14 cellular contexts compared by ENCODE assay signal in genomic region chr4:8131210-8131609, GRCh38.
"Had no signal": no experiment of that assay in that cellular context is flagged by ENCODE, and none has a peak within 500 bp of the region (broad histone marks: within the 10 kb centered on the region; RNA-seq: fewer than 3 reads in every experiment).

No MANE protein-coding gene starts in this region.

- DNase-seq: activated B cell treated with CpG ODN at 0.5 μM for 24 hours; activated CD4-positive, alpha-beta memory T cell treated with anti-CD3 and anti-CD28 coated beads for 36 hours; activated CD4-positive, alpha-beta T cell treated with anti-CD3 and anti-CD28 coated beads for 4 hours; activated CD8-positive, alpha-beta memory T cell treated with anti-CD3 and anti-CD28 coated beads, Interleukin-2, amount 10 ng/mL, durations not matched to agents 7 days and 5 days; effector memory CD8-positive, alpha-beta T cell; foreskin fibroblast; kidney; sigmoid colon; stimulated activated naive B cell treated with anti-CD40 and anti-IgM and Interleukin-4, amounts not matched to agents 10 μg/mL and 1 μg/mL and 100 μg/mL, for 72 hours; upper lobe of right lung had no signal

- ATAC-seq: activated CD8-positive, alpha-beta memory T cell treated with anti-CD3 and anti-CD28 coated beads, Interleukin-2, amount 10 ng/mL, durations not matched to agents 7 days and 5 days; effector memory CD8-positive, alpha-beta T cell; left lobe of liver; natural killer cell treated with Interleukin-12 subunit alpha and Interleukin-12 subunit beta and Interleukin-15 and Interleukin-18, amount 100 ng/mL, for 72 hours; stimulated activated naive B cell treated with anti-CD40 and anti-IgM and Interleukin-4, amounts not matched to agents 10 μg/mL and 1 μg/mL and 100 μg/mL, for 72 hours; upper lobe of right lung had no signal

- H3K4me1 ChIP-seq: sigmoid colon, upper lobe of right lung had no signal

- H3K36me3 ChIP-seq: sigmoid colon, thoracic aorta, upper lobe of right lung had no signal

- H3K4me3 ChIP-seq: lung, sigmoid colon, thoracic aorta, upper lobe of right lung had no signal

- H3K9me3 ChIP-seq: sigmoid colon, thoracic aorta, upper lobe of right lung had no signal

- H3K27ac ChIP-seq: sigmoid colon, thoracic aorta, upper lobe of right lung had no signal

- H3K27me3 ChIP-seq: sigmoid colon, upper lobe of right lung had no signal
